Comparison of ENCODE assay signal across 23 cellular contexts in genomic region chr17:77266213-77266612, GRCh38.
A peak's percentile ranks its signal among the peaks of the same experiment; 100 is the strongest.
DNase-seq lines count a peak whose midpoint lies in the region; ATAC-seq, FAIRE-seq and TF ChIP-seq lines count a peak whose summit lies in the region.
"Had no signal": no experiment of that assay in that cellular context is flagged by ENCODE, and none has a peak within 500 bp of the region (broad histone marks: within the 10 kb centered on the region; RNA-seq: fewer than 3 reads in every experiment).

No MANE protein-coding gene starts in this region.

- 35% methylated on average over 3 of the region's 4 CpGs for WGBS in HepG2 (ENCODE audit: low lambda C conversion rate)

- no peaks in the 10 kb centered on the region for H3K36me3 ChIP-seq in Loucy (ENCODE audit: insufficient read depth, low read length)
- H3K36me3 ChIP-seq in HepG2 (replicated peaks in 1 of 2; ENCODE audit: control insufficient read depth in 1 of 2, insufficient read depth in 2 of 2, low read length in 2 of 2) = no peaks in the 10 kb centered on the region

- H3K27ac Mint-ChIP-seq in WTC11 = no peak overlapping the region
- H3K27ac Mint-ChIP-seq: CD8-positive, alpha-beta memory T cell had no signal

- in situ Hi-C loops in G401 (cut with HindIII; ENCODE audit: low sequenced_read_pairs) = no loop called here
- in situ Hi-C loops in HepG2 (cut with HindIII; ENCODE audit: extremely low pct_ligation_motif_present, low pct_unique_long_range_greater_than_20kb) = no loop called here

- DNase-seq in G401 (ENCODE audit: low spot score) (peak; percentile 20), WTC11 (ENCODE audit: low spot score) (no peak), HepG2 (ENCODE audit: low spot score) (no peak), hypothalamus (lab: John Stamatoyannopoulos, UW) (no peak)
- no peak for DNase-seq in activated CD8-positive, alpha-beta memory T cell treated with anti-CD3 and anti-CD28 coated beads, Interleukin-2, amount 50 U/mL, for 4 hours
- no peak for DNase-seq in activated T-cell treated with anti-CD3 and anti-CD28 coated beads, Interleukin-2, amount 50 U/mL, for 48 hours
- DNase-seq: 8988T; Calu3; CD8-positive, alpha-beta memory T cell; DMS153; KG1; NCI-H1105; NCI-H146; NCI-H2029; NCI-H524 treated with DMSO at 0.1 percent for 48 hours; SIG-M5 had no signal

- H3K9me3 Mint-ChIP-seq in WTC11 = no peaks in the 10 kb centered on the region
- H3K9me3 Mint-ChIP-seq: CD8-positive, alpha-beta memory T cell had no signal

- TF ChIP-seq RAD21 in HepG2 (CRISPR knock-in tag; IDR thresholded peaks at IDR 0.05) = no peak

- TF ChIP-seq EP300 in HepG2 (IDR thresholded peaks at IDR 0.05; ENCODE audit: low read depth in 2 of 2, low read length in 2 of 2) (no peak), HepG2 (CRISPR knock-in tag; IDR thresholded peaks at IDR 0.05; ENCODE audit: borderline replicate concordance) (no peak)

- H4K20me1 ChIP-seq in Loucy (ENCODE audit: insufficient read depth, low read length, poor library complexity, severe bottlenecking) = no peaks in the 10 kb centered on the region
- no peaks in the 10 kb centered on the region for H4K20me1 ChIP-seq in HepG2 (ENCODE audit: insufficient read depth, low read length)

- peaks cover 16% of the 10 kb centered on the region for H3K4me1 Mint-ChIP-seq in WTC11
- H3K4me1 Mint-ChIP-seq: CD8-positive, alpha-beta memory T cell had no signal

- POLR2A ChIA-PET in WTC11 (lab: Charles Lee) = no interaction called here
- POLR2A ChIA-PET in HepG2 (lab: Yijun Ruan, JAX) = interaction anchor here (1.2 kb wide), 1 partner anchor 20 kb away, joined by 4 read pairs; no protein-coding TSS in a partner anchor

- H3K27me3 Mint-ChIP-seq in WTC11 (ENCODE audit: low read depth) = no peaks in the 10 kb centered on the region; the same call in 1 of the 2 replicates

- no peak overlapping the region for H3K27ac ChIP-seq in HepG2 (ENCODE audit: extremely low read length, insufficient read depth, low read length)
- H3K27ac ChIP-seq: C4-2B, GM23248 had no signal

- no peak overlapping the region for H3K4me3 ChIP-seq in Loucy (ENCODE audit: low read length, poor library complexity, severe bottlenecking)
- no peak overlapping the region for H3K4me3 ChIP-seq in HepG2 (replicated peaks in 1 of 3; ENCODE audit: insufficient read depth in 1 of 3, low read depth in 2 of 3, low read length in 3 of 3)
- H3K4me3 ChIP-seq: GM23248 had no signal

- ATAC-seq in WTC11 = no peak
- ATAC-seq in HepG2 = peak; percentile 16; the same call in 1 of the 3 replicates
- no peak for ATAC-seq in GM21381 (IDR thresholded peaks at IDR 0.05; ENCODE audit: unreplicated experiment)

- no peak for TF ChIP-seq POLR2A in HepG2 (IDR thresholded peaks at IDR 0.05; ENCODE audit: insufficient read depth in 1 of 2, low read depth in 2 of 2, low read length in 2 of 2)

- H3K79me2 ChIP-seq in Loucy (ENCODE audit: insufficient read depth, low read length) (no peaks in the 10 kb centered on the region), HepG2 (ENCODE audit: insufficient read depth, low read length) (no peaks in the 10 kb centered on the region)

- 0 out of 2 replicates have a peak overlapping the region, but pooled peaks have one; percentile 7 for H2AFZ ChIP-seq in Loucy (ENCODE audit: low read length)
- H2AFZ ChIP-seq in HepG2 (ENCODE audit: low read length) = no peak overlapping the region
- H2AFZ ChIP-seq: GM23248 had no signal

- no peaks in the 10 kb centered on the region for H3K9me3 ChIP-seq in Loucy (ENCODE audit: insufficient read depth, low read depth, low read length)
- H3K9me3 ChIP-seq in HepG2 (ENCODE audit: low read length) = no peaks in the 10 kb centered on the region
- H3K9me3 ChIP-seq: SK-N-SH had no signal

- no peaks in the 10 kb centered on the region for H3K36me3 Mint-ChIP-seq in WTC11
- H3K36me3 Mint-ChIP-seq: CD8-positive, alpha-beta memory T cell had no signal

- H3F3A ChIP-seq in Loucy (ENCODE audit: low read depth) = no peaks in the 10 kb centered on the region

- FAIRE-seq in HepG2 (lab: Jason Lieb, UNC) = no peak
- FAIRE-seq: G401.6, GM12892 had no signal

- CTCF ChIA-PET in WTC11 (lab: Charles Lee) = interaction anchor here (0.6 to 1.3 kb wide), 7 partner anchors 9 to 547 kb away, joined by 3 to 9 read pairs (median 4); no protein-coding TSS in a partner anchor
- CTCF ChIA-PET in HepG2 (lab: Yijun Ruan, JAX; ENCODE audit: low intra/inter-chr PET ratio, low total read pairs) = no interaction called here

- intact Hi-C loops in HepG2 (cut with micrococcal nuclease; ENCODE audit: unreplicated experiment) = no loop called here

- H3K4me3 Mint-ChIP-seq in WTC11 = no peak overlapping the region
- H3K4me3 Mint-ChIP-seq: CD8-positive, alpha-beta memory T cell had no signal

- TF ChIP-seq CTCF in Loucy (conservative IDR thresholded peaks at IDR 0.05; ENCODE audit: low read length) (no peak), WTC11 (IDR thresholded peaks at IDR 0.05) (no peak), HepG2 (CRISPR knock-in tag; IDR thresholded peaks at IDR 0.05) (no peak)

- H3K9ac ChIP-seq in Loucy (ENCODE audit: low read depth, low read length, poor library complexity, severe bottlenecking) (no peak overlapping the region), HepG2 (ENCODE audit: insufficient read depth, low read depth, low read length) (no peak overlapping the region)
- H3K9ac ChIP-seq: GM23248, SK-N-SH had no signal

- BruUV-seq in HepG2 (replicated peaks; lab: Mats Ljungman, UMichigan) = no TSS peak

- no peaks in the 10 kb centered on the region for H3K27me3 ChIP-seq in Loucy (ENCODE audit: insufficient read depth, low read length, poor library complexity, severe bottlenecking)
- peaks cover 2 to 21% of the 10 kb centered on the region in 2 experiments; a peak in 2 of 5 replicates for H3K27me3 ChIP-seq in HepG2 (ENCODE audit: control insufficient read depth in 1 of 2, insufficient read depth in 2 of 2, low read length in 2 of 2)

- H3K4me2 ChIP-seq in Loucy (ENCODE audit: low read depth, low read length, poor library complexity, severe bottlenecking) (no peak overlapping the region), HepG2 (ENCODE audit: low read depth, low read length) (no peak overlapping the region)
- H3K4me2 ChIP-seq: SK-N-SH had no signal

- no peaks in the 10 kb centered on the region for H3K4me1 ChIP-seq in Loucy (ENCODE audit: insufficient read depth, low read length, poor library complexity, severe bottlenecking)
- peaks cover 26% of the 10 kb centered on the region for H3K4me1 ChIP-seq in HepG2 (ENCODE audit: insufficient read depth, low read length)

- no peaks in the 10 kb centered on the region for H3K9me2 ChIP-seq in Loucy (replicated peaks; ENCODE audit: low read depth, low read length)
- H3K9me2 ChIP-seq: SK-N-SH had no signal

TF ChIP-seq in WTC11, 78 proteins besides CTCF, POLR2A, EP300 and RAD21:
- 0 out of 2 replicates have a peak, but pooled peaks have one; percentile 27 for TF ChIP-seq ZNF263 (CRISPR knock-in tag; IDR thresholded peaks at IDR 0.05; ENCODE audit: low read depth)
- TF ChIP-seq, protein P1, sequence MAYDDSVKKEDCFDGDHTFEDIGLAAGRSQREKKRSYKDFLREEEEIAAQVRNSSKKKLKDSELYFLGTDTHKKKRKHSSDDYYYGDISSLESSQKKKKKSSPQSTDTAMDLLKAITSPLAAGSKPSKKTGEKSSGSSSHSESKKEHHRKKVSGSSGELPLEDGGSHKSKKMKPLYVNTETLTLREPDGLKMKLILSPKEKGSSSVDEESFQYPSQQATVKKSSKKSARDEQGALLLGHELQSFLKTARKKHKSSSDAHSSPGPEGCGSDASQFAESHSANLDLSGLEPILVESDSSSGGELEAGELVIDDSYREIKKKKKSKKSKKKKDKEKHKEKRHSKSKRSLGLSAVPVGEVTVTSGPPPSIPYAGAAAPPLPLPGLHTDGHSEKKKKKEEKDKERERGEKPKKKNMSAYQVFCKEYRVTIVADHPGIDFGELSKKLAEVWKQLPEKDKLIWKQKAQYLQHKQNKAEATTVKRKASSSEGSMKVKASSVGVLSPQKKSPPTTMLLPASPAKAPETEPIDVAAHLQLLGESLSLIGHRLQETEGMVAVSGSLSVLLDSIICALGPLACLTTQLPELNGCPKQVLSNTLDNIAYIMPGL (CRISPR knock-in tag; IDR thresholded peaks at IDR 0.05) = no peak

TF ChIP-seq in HepG2, 621 proteins besides CTCF, POLR2A, EP300 and RAD21:
- peak; percentile 86 for TF ChIP-seq ZNF263 (CRISPR knock-in tag; IDR thresholded peaks at IDR 0.05)
- TF ChIP-seq HOXA9 (CRISPR knock-in tag; IDR thresholded peaks at IDR 0.05; ENCODE audit: borderline replicate concordance) = no peak
- TF ChIP-seq NKX3-1 (CRISPR knock-in tag; IDR thresholded peaks at IDR 0.05) = no peak
